ENCODE assay signal across 18 cellular contexts in the genomic region with DNA sequence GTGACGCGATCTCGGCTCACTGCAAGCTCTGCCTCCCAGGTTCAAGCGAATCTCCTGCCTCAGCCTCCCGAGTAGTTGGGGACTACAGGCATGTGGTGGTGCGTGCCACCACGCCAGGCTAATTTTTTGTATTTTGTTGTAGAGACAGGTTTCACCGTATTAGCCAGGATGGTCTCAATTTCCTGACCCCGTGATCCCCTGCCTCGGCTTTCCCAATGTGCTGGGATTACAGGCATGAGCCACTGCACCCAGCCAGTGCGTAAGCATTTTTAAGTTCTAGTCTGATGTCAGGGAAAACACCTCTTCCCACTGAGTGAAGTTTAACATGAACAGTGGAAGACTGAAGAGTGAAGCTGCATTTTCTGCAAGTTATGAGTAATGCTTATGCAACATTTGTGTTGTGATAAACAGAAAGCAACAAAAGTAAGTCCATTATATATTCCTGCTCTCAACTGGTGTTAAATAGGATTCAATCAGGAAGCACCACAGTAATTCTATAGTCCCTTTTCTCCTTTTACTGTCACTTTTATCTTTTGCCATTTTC.
DNase-seq lines count a peak whose midpoint lies in the region; ATAC-seq and TF ChIP-seq lines count a peak whose summit lies in the region.
"Had no signal": no experiment of that assay in that cellular context is flagged by ENCODE, and none has a peak within 500 bp of the region (broad histone marks: within the 10 kb centered on the region; RNA-seq: fewer than 3 reads in every experiment).

No MANE protein-coding gene starts in this region.

- H3K27me3 ChIP-seq in effector memory CD4-positive, alpha-beta T cell (replicated peaks; ENCODE audit: control insufficient read depth, insufficient read depth, low read length, poor library complexity, severe bottlenecking), result no peaks in the 10 kb centered on the region
- H3K27me3 ChIP-seq: BLaER1 had no signal

- H3K36me3 Mint-ChIP-seq in neural crest cell (ENCODE audit: low read depth), result no peaks in the 10 kb centered on the region
- H3K36me3 Mint-ChIP-seq in activated CD8-positive, alpha-beta T cell treated with anti-CD3 and anti-CD28 coated beads for 36 hours (ENCODE audit: low read depth), result no peaks in the 10 kb centered on the region
- H3K36me3 Mint-ChIP-seq: CD14-positive monocyte; CD4-positive, alpha-beta memory T cell had no signal

- H3K9me3 ChIP-seq in effector memory CD4-positive, alpha-beta T cell (ENCODE audit: control insufficient read depth, low read length), result no peaks in the 10 kb centered on the region
- H3K9me3 ChIP-seq: BLaER1 had no signal

- intact Hi-C loops in activated CD8-positive, alpha-beta T cell treated with anti-CD3 and anti-CD28 coated beads for 36 hours (cut with micrococcal nuclease), result no loop called here

- H3K4me1 ChIP-seq in effector memory CD4-positive, alpha-beta T cell (ENCODE audit: control insufficient read depth, insufficient read depth, low read length, poor library complexity, severe bottlenecking), result no peaks in the 10 kb centered on the region
- H3K4me1 ChIP-seq: BLaER1 had no signal

- peaks cover 15% of the 10 kb centered on the region for H3K4me1 Mint-ChIP-seq in neural crest cell
- no peaks in the 10 kb centered on the region for H3K4me1 Mint-ChIP-seq in activated CD8-positive, alpha-beta T cell treated with anti-CD3 and anti-CD28 coated beads for 36 hours (ENCODE audit: low read depth)
- H3K4me1 Mint-ChIP-seq: CD14-positive monocyte; CD4-positive, alpha-beta memory T cell had no signal

- peak overlapping the region; percentile 75 for H3K27ac Mint-ChIP-seq in neural crest cell (ENCODE audit: unreplicated experiment)
- H3K27ac Mint-ChIP-seq in activated CD8-positive, alpha-beta T cell treated with anti-CD3 and anti-CD28 coated beads for 36 hours, result no peak overlapping the region
- H3K27ac Mint-ChIP-seq: CD14-positive monocyte; CD4-positive, alpha-beta memory T cell; H9 had no signal

- no peaks in the 10 kb centered on the region for H3K36me3 ChIP-seq in effector memory CD4-positive, alpha-beta T cell (ENCODE audit: control insufficient read depth, insufficient read depth, low read length)
- H3K36me3 ChIP-seq: BLaER1 had no signal

- CTCF ChIA-PET in activated CD8-positive, alpha-beta T cell treated with anti-CD3 and anti-CD28 coated beads for 36 hours (lab: Charles Lee), result no interaction called here

- no peak for TF ChIP-seq CTCF in epithelial cell of esophagus (IDR thresholded peaks at IDR 0.05; ENCODE audit: insufficient read depth, low read depth, low read length, missing control alignments)
- TF ChIP-seq CTCF in neural crest cell (conservative IDR thresholded peaks at IDR 0.05), result no peak
- no peak for TF ChIP-seq CTCF in activated CD8-positive, alpha-beta T cell treated with anti-CD3 and anti-CD28 coated beads for 36 hours (IDR thresholded peaks at IDR 0.05)

- H3K4me3 ChIP-seq in epithelial cell of esophagus (ENCODE audit: low read length), result no peak overlapping the region
- no peak overlapping the region for H3K4me3 ChIP-seq in effector memory CD4-positive, alpha-beta T cell (ENCODE audit: insufficient read depth, low read depth, low read length, poor library complexity, severe bottlenecking)
- H3K4me3 ChIP-seq: BLaER1 had no signal

- DNase-seq in M059J (ENCODE audit: low read depth), result peak; percentile 15
- peak; percentile 34 for DNase-seq in amniotic epithelial cell (ENCODE audit: low read depth)
- DNase-seq in epithelial cell of esophagus (ENCODE audit: low read depth), result peak; percentile 52
- no peak for DNase-seq in neural crest cell (ENCODE audit: low read depth, low spot score)
- DNase-seq in activated CD8-positive, alpha-beta T cell treated with anti-CD3 and anti-CD28 coated beads for 36 hours, result no peak
- DNase-seq in GM19240 (ENCODE audit: insufficient read length, low spot score), result no peak
- no peak for DNase-seq in effector memory CD4-positive, alpha-beta T cell
- DNase-seq: 8988T; CD4-positive, alpha-beta memory T cell; DMS153; DMS79; GDM1; GOT3; H9 had no signal

- no peak for ATAC-seq in HG03354 (IDR thresholded peaks at IDR 0.05; ENCODE audit: poor library complexity, severe bottlenecking, unreplicated experiment)
- no peak for ATAC-seq in activated CD8-positive, alpha-beta T cell treated with anti-CD3 and anti-CD28 coated beads for 36 hours

- peaks cover 6% of the 10 kb centered on the region for H3K9me3 Mint-ChIP-seq in neural crest cell
- H3K9me3 Mint-ChIP-seq in activated CD8-positive, alpha-beta T cell treated with anti-CD3 and anti-CD28 coated beads for 36 hours, result peaks cover 2% of the 10 kb centered on the region
- H3K9me3 Mint-ChIP-seq: H9 had no signal

- POLR2A ChIA-PET in activated CD8-positive, alpha-beta T cell treated with anti-CD3 and anti-CD28 coated beads for 36 hours (lab: Charles Lee), result no interaction called here

- H3K27me3 Mint-ChIP-seq in neural crest cell (ENCODE audit: low read depth), result no peaks in the 10 kb centered on the region
- no peaks in the 10 kb centered on the region for H3K27me3 Mint-ChIP-seq in activated CD8-positive, alpha-beta T cell treated with anti-CD3 and anti-CD28 coated beads for 36 hours
- H3K27me3 Mint-ChIP-seq: CD4-positive, alpha-beta memory T cell had no signal

- H3K4me3 Mint-ChIP-seq in neural crest cell, result no peak overlapping the region
- H3K4me3 Mint-ChIP-seq in activated CD8-positive, alpha-beta T cell treated with anti-CD3 and anti-CD28 coated beads for 36 hours, result no peak overlapping the region
- H3K4me3 Mint-ChIP-seq: CD14-positive monocyte; CD4-positive, alpha-beta memory T cell; H9 had no signal

- no peak overlapping the region for H3K27ac ChIP-seq in effector memory CD4-positive, alpha-beta T cell (ENCODE audit: insufficient read depth, low read length, poor library complexity, severe bottlenecking)
- H3K27ac ChIP-seq: BLaER1, HL-60 had no signal

Comparison
In these comparisons a context has a peak if more than half of its experiments do, and no peak if none do; other contexts are left out.
1. DNase-seq: peak in M059J (single experiment), amniotic epithelial cell (single experiment) and epithelial cell of esophagus (single experiment); none in neural crest cell (single experiment), activated CD8-positive, alpha-beta T cell treated with anti-CD3 and anti-CD28 coated beads for 36 hours (single experiment), GM19240 (single experiment) and effector memory CD4-positive, alpha-beta T cell (0 of 3).